In the genomic region with DNA sequence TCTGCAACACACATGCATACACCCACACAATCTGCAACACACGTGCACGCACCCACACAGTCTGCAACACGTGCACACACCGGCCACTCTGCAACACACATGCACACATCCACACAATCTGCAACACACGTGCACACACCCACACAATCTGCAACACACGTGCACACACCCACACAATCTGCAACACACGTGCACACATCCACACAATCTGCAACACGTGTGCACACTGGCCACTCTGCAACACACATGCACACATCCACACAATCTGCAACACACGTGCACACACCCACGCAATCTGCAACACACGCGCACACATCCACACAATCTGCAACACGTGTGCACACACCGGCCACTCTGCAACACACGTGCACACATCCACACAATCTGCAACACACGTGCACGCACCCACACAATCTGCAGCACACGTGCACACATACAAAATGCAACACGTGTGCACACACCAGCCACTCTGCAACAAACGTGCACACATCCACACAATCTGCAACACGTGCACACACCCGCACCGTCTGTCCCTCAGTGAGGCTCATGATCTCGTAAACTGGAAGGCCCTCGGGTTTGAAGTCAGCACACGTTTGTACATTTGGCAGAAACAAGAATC, we compare ENCODE assay signal across 13 cellular contexts. TPM values are rescaled to one million over a fixed set of nuclear protein-coding genes. Genes with fewer than 3 reads are reported as not detected.
DNase-seq lines count a peak whose midpoint lies in the region; ATAC-seq and TF ChIP-seq lines count a peak whose summit lies in the region.
"Had no signal": no experiment of that assay in that cellular context is flagged by ENCODE, and none has a peak within 500 bp of the region (broad histone marks: within the 10 kb centered on the region; RNA-seq: fewer than 3 reads in every experiment).

No MANE protein-coding gene starts in this region.

- H3K36me3 ChIP-seq in HEK293 (ENCODE audit: control insufficient read depth in 2 of 2, insufficient read depth in 1 of 2, low read length in 2 of 2) (peaks cover 7 to 8% of the 10 kb centered on the region in 2 experiments), esophagus muscularis mucosa (no peaks in the 10 kb centered on the region)

- POLR2A ChIA-PET in HEK293 (lab: Yijun Ruan, JAX) (no interaction called here), WTC11 (lab: Charles Lee) (no interaction called here)

- peaks cover 0 to 41% (median 0%) of the 10 kb centered on the region in 4 donors for H3K27me3 ChIP-seq in esophagus muscularis mucosa

- CTCF ChIA-PET in HEK293 (lab: Yijun Ruan, JAX): interaction anchor here (0.6 kb wide), 1 partner anchor 410 kb away, joined by 3 read pairs; no protein-coding TSS in a partner anchor
- CTCF ChIA-PET in WTC11 (lab: Charles Lee): no interaction called here

- no peak for TF ChIP-seq CTCF in HEK293 (tag by site-specific recombination; IDR thresholded peaks at IDR 0.05)
- no peak for TF ChIP-seq CTCF in WTC11 (IDR thresholded peaks at IDR 0.05)
- TF ChIP-seq CTCF in esophagus muscularis mucosa (IDR thresholded peaks at IDR 0.05): no peak
- no peak for TF ChIP-seq CTCF in type B pancreatic cell (conservative IDR thresholded peaks at IDR 0.05)

- TF ChIP-seq EP300 in esophagus muscularis mucosa (IDR thresholded peaks at IDR 0.05): no peak

- H3K4me1 Mint-ChIP-seq in WTC11 (peaks cover 19% of the 10 kb centered on the region), type B pancreatic cell (ENCODE audit: unreplicated experiment) (no peaks in the 10 kb centered on the region)
- H3K4me1 Mint-ChIP-seq: CD14-positive monocyte, IgD-negative memory B cell had no signal

- H3K9me3 ChIP-seq in HEK293 (ENCODE audit: control insufficient read depth, insufficient read depth, low read depth, low read length) (no peaks in the 10 kb centered on the region), esophagus muscularis mucosa (peaks cover 0 to 5% (median 0%) of the 10 kb centered on the region in 4 donors)

- DNase-seq in WTC11 (ENCODE audit: low spot score): no peak
- DNase-seq in esophagus muscularis mucosa (ENCODE audit: extremely low spot score): peak; percentile 42
- DNase-seq in type B pancreatic cell (ENCODE audit: extremely low spot score, unreplicated experiment): no peak
- DNase-seq: CD8-positive, alpha-beta T cell; COR-L47; DND-41; GDM1 had no signal

- H3K27ac ChIP-seq in HEK293 (ENCODE audit: extremely low read depth, low read depth, low read length) (no peak overlapping the region), esophagus muscularis mucosa (replicated peaks in 1 of 4) (no peak overlapping the region)

- H3K4me3 ChIP-seq in HEK293 (ENCODE audit: low read depth, low read length): no peak overlapping the region
- H3K4me3 ChIP-seq in esophagus muscularis mucosa: no peak overlapping the region

- H3K4me1 ChIP-seq in HEK293 (ENCODE audit: control insufficient read depth, insufficient read depth, low read length) (no peaks in the 10 kb centered on the region), esophagus muscularis mucosa (no peaks in the 10 kb centered on the region)

- no peak for TF ChIP-seq POLR2A in esophagus muscularis mucosa (IDR thresholded peaks at IDR 0.05; ENCODE audit: low read depth)

- intact Hi-C loops in esophagus muscularis mucosa (cut with DNase I): no loop called here

- H3K36me3 Mint-ChIP-seq in WTC11 (peaks cover 46% of the 10 kb centered on the region), type B pancreatic cell (peaks cover 31% of the 10 kb centered on the region)
- H3K36me3 Mint-ChIP-seq: CD14-positive monocyte; CD8-positive, alpha-beta T cell; IgD-negative memory B cell had no signal

- 90% methylated on average over 26 of the region's 26 CpGs for WGBS in esophagus muscularis mucosa

- H3K27me3 Mint-ChIP-seq in WTC11 (ENCODE audit: low read depth): no peaks in the 10 kb centered on the region
- H3K27me3 Mint-ChIP-seq in type B pancreatic cell: no peaks in the 10 kb centered on the region

- H3K4me3 Mint-ChIP-seq in WTC11 (no peak overlapping the region), type B pancreatic cell (no peak overlapping the region)
- H3K4me3 Mint-ChIP-seq: CD14-positive monocyte; CD8-positive, alpha-beta T cell; IgD-negative memory B cell had no signal

- H3K27ac Mint-ChIP-seq in WTC11: peak overlapping the region; percentile 61; the same call in 1 of the 2 replicates
- peak overlapping the region; percentile 16 for H3K27ac Mint-ChIP-seq in type B pancreatic cell
- H3K27ac Mint-ChIP-seq: CD8-positive, alpha-beta T cell had no signal

- no peaks in the 10 kb centered on the region for H3K9me3 Mint-ChIP-seq in WTC11
- no peaks in the 10 kb centered on the region for H3K9me3 Mint-ChIP-seq in type B pancreatic cell
- H3K9me3 Mint-ChIP-seq: CD8-positive, alpha-beta T cell had no signal

- ATAC-seq in WTC11 (no peak), HG02642 (IDR thresholded peaks at IDR 0.05; ENCODE audit: poor library complexity, unreplicated experiment) (no peak), HG02885 (IDR thresholded peaks at IDR 0.05; ENCODE audit: poor library complexity, unreplicated experiment) (no peak), GM21528 (IDR thresholded peaks at IDR 0.05; ENCODE audit: low FRiP score, unreplicated experiment) (no peak)
- ATAC-seq: CD8-positive, alpha-beta T cell had no signal

TF ChIP-seq in HEK293, 187 proteins besides CTCF, POLR2A, EP300 and RAD21 (continues in another document):
- TF ChIP-seq EGR2 (tag by site-specific recombination; IDR thresholded peaks at IDR 0.05; ENCODE audit: low read depth) (peak; percentile 30; the same call in 1 of the 2 replicates), ZNF664 (tag by site-specific recombination; IDR thresholded peaks at IDR 0.05) (no peak), ZNF692 (tag by site-specific recombination; IDR thresholded peaks at IDR 0.05) (no peak), SP3 (tag by site-specific recombination; IDR thresholded peaks at IDR 0.05) (no peak), ZFP3 (tag by site-specific recombination; IDR thresholded peaks at IDR 0.05; ENCODE audit: low read depth) (no peak), ZFHX2 (tag by site-specific recombination; conservative IDR thresholded peaks at IDR 0.05) (peak; percentile 22), ZBTB26 (tag by site-specific recombination; optimal IDR thresholded peaks at IDR 0.05) (peak; percentile 35), ZNF19 (tag by site-specific recombination; IDR thresholded peaks at IDR 0.05; ENCODE audit: low read depth) (no peak)

TF ChIP-seq in WTC11, 78 proteins besides CTCF, POLR2A, EP300 and RAD21:
- TF ChIP-seq, protein P1, sequence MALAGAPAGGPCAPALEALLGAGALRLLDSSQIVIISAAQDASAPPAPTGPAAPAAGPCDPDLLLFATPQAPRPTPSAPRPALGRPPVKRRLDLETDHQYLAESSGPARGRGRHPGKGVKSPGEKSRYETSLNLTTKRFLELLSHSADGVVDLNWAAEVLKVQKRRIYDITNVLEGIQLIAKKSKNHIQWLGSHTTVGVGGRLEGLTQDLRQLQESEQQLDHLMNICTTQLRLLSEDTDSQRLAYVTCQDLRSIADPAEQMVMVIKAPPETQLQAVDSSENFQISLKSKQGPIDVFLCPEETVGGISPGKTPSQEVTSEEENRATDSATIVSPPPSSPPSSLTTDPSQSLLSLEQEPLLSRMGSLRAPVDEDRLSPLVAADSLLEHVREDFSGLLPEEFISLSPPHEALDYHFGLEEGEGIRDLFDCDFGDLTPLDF (CRISPR knock-in tag; IDR thresholded peaks at IDR 0.05): peak; percentile 23; the same call in 1 of the 2 replicates
- TF ChIP-seq, protein P2, sequence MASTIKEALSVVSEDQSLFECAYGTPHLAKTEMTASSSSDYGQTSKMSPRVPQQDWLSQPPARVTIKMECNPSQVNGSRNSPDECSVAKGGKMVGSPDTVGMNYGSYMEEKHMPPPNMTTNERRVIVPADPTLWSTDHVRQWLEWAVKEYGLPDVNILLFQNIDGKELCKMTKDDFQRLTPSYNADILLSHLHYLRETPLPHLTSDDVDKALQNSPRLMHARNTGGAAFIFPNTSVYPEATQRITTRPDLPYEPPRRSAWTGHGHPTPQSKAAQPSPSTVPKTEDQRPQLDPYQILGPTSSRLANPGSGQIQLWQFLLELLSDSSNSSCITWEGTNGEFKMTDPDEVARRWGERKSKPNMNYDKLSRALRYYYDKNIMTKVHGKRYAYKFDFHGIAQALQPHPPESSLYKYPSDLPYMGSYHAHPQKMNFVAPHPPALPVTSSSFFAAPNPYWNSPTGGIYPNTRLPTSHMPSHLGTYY (CRISPR knock-in tag; IDR thresholded peaks at IDR 0.05): no peak
- TF ChIP-seq USF2 (CRISPR knock-in tag; IDR thresholded peaks at IDR 0.05): no peak

RNA-seq across cellular contexts. Expression of gene PLEKHG4B, which starts 18.4 kb away (rescaled TPM):
- 51.4 to 53.0 TPM (median 52.1 TPM) in 3 replicates for total RNA-seq in WTC11 (2021)
- total RNA-seq in esophagus muscularis mucosa: under 1 TPM in 2 of 4 donors, not detected in 2; under 0.01 to 0.46 TPM
- 32.8 and 46.6 TPM in 2 replicates for total RNA-seq in type B pancreatic cell (ENCODE audit: low replicate concordance)
- total RNA-seq: CD8-positive, alpha-beta T cell had no signal

Comparison
In these comparisons a context has a peak if more than half of its experiments do, and no peak if none do; other contexts are left out.
1. RNA of gene PLEKHG4B, which starts 18.4 kb away (total RNA-seq): 51.4 to 53.0 TPM in WTC11 and 32.8 to 46.6 TPM in type B pancreatic cell; under 0.01 to 0.46 TPM in esophagus muscularis mucosa; every median in the first group is over 10 times any median in the second.